Comparison of ENCODE assay signal across 8 cellular contexts in the genomic region with DNA sequence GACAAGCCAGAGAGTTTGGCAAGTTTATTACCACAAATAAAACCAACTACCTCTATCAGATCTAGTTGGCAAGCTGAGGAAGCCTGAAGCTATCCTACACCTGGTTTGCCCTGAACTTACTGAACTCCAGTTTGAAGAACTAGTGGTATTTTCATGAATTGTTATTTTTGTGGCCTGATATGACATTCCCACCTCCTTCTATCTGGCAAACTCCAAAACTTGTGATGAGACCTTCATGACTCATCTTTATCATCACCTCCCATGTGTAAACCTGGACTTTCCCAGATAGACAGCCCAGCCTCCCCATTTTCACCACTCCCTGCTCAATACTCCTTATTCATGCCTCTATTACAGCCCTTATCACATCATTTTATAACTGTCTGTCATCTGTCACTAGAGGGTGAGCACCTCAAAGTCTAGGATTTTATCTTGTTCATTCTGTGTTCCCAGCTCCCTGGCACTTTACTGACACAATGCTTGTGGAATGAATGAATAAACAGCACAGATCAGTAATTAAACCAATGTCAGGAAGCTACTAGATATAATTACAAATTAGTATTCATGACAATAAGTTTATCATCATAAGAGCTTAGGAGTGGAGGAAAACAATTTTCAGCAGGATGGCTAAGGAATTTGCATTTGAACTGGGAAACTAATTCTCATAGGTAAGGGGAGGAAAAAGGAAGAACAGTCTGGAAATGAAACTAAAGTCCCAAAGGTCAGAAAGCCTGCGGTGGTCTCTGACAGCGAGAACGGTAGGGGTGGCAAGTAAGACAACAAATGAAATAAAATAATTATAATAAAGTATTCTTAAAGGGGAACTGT. TPM values are rescaled to one million over a fixed set of nuclear protein-coding genes. Genes with fewer than 3 reads are reported as not detected.
DNase-seq lines count a peak whose midpoint lies in the region; ATAC-seq and TF ChIP-seq lines count a peak whose summit lies in the region.

No MANE protein-coding gene starts in this region.

- H3K27me3 Mint-ChIP-seq in T-cell, result no peaks in the 10 kb centered on the region
- H3K27me3 Mint-ChIP-seq in T-helper 17 cell, result no peaks in the 10 kb centered on the region

- peak overlapping the region; percentile 40 to 50 for H3K27ac Mint-ChIP-seq in T-cell
- no peak overlapping the region for H3K27ac Mint-ChIP-seq in T-helper 17 cell

- H3K4me3 ChIP-seq in foreskin fibroblast (ENCODE audit: low read depth in 1 of 2, low read length in 2 of 2), result no peak overlapping the region
- H3K4me3 ChIP-seq in upper lobe of right lung, result no peak overlapping the region

- DNase-seq in left ventricle myocardium superior (no peak), Right ventricle myocardium inferior (ENCODE audit: missing footprints) (no peak), T-cell (no peak), foreskin fibroblast (peak; percentile 64 to 78), upper lobe of right lung (no peak), T-helper 17 cell (no peak)

- ATAC-seq in left ventricle myocardium superior, result peak; percentile 15
- no peak for ATAC-seq in Right ventricle myocardium inferior
- no peak for ATAC-seq in T-cell (replicated peaks in 1 of 4)
- no peak for ATAC-seq in upper lobe of right lung
- ATAC-seq in HG03439 (IDR thresholded peaks at IDR 0.05; ENCODE audit: unreplicated experiment), result no peak
- no peak for ATAC-seq in HG02981 (IDR thresholded peaks at IDR 0.05; ENCODE audit: unreplicated experiment)
- no peak for ATAC-seq in T-helper 17 cell

- H3K4me1 Mint-ChIP-seq in T-cell (peaks cover 0 to 12% (median 10%) of the 10 kb centered on the region in 3 donors), T-helper 17 cell (peaks cover 13% of the 10 kb centered on the region)

- peak overlapping the region in 1 of 3 donors; percentile 4 for H3K4me3 Mint-ChIP-seq in T-cell
- H3K4me3 Mint-ChIP-seq in T-helper 17 cell, result no peak overlapping the region

- no peaks in the 10 kb centered on the region for H3K36me3 Mint-ChIP-seq in T-cell
- no peaks in the 10 kb centered on the region for H3K36me3 Mint-ChIP-seq in T-helper 17 cell (ENCODE audit: low read depth)

- H3K36me3 ChIP-seq in upper lobe of right lung, result no peaks in the 10 kb centered on the region

- no peak for TF ChIP-seq CTCF in foreskin fibroblast (IDR thresholded peaks at IDR 0.05; ENCODE audit: low read depth, low read length)
- no peak for TF ChIP-seq CTCF in upper lobe of right lung (IDR thresholded peaks at IDR 0.05)

- CTCF ChIA-PET in T-cell (lab: Charles Lee), result interaction anchor here (0.6 to 3.1 kb wide), 51 partner anchors 9 to 287 kb away, joined by 3 to 34 read pairs (median 4); partner anchors contain the start of genes EPM2AIP1 (in 1 of the 2), LRRFIP2 (in 1 of the 2), MLH1 (in 1 of the 2) and TRANK1 (in 1 of the 2)

- H3K27ac ChIP-seq in upper lobe of right lung, result peak overlapping the region; percentile 7

- H3K9me3 Mint-ChIP-seq in T-cell, result no peaks in the 10 kb centered on the region

- H3K9me3 ChIP-seq in upper lobe of right lung (no peaks in the 10 kb centered on the region), T-helper 17 cell (ENCODE audit: control insufficient read depth, low read length, poor library complexity, severe bottlenecking) (no peaks in the 10 kb centered on the region)

- intact Hi-C loops in left ventricle myocardium superior (cut with micrococcal nuclease), result no loop called here
- intact Hi-C loops in Right ventricle myocardium inferior (cut with DNase I), result loop anchor here (2.0 kb wide), 1 partner anchor 229 kb away; no protein-coding TSS in a partner anchor
- intact Hi-C loops in upper lobe of right lung (cut with DNase I), result loop anchor here (10.0 kb wide), 1 partner anchor 223 kb away; no protein-coding TSS in a partner anchor

- no peaks in the 10 kb centered on the region for H3K27me3 ChIP-seq in upper lobe of right lung

- H3K4me1 ChIP-seq in upper lobe of right lung, result no peaks in the 10 kb centered on the region

- POLR2A ChIA-PET in T-cell (lab: Charles Lee), result interaction anchor here (0.9 to 1.4 kb wide), 2 partner anchors 34 to 35 kb away, joined by 4 to 5 read pairs; partner anchors contain the start of genes EPM2AIP1 (in 1 of the 2) and MLH1 (in 1 of the 2)

RNA-seq across cellular contexts. Expression of gene TRANK1, which starts 13.2 kb away (rescaled TPM):
- total RNA-seq in left ventricle myocardium superior (6.6 TPM), Right ventricle myocardium inferior (5.7 TPM), T-cell (100 to 1,000 TPM in 3 of 5 donors, 10 to 100 TPM in 2; 96.0 to 160 (median 127) TPM), upper lobe of right lung (38.5 TPM), T-helper 17 cell (10 to 100 TPM; 64.7 to 89.7 TPM)

RNA-seq across cellular contexts. Expression of gene EPM2AIP1, which starts 34.9 kb away (rescaled TPM):
- 19.1 TPM for total RNA-seq in left ventricle myocardium superior
- 19.8 TPM for total RNA-seq in Right ventricle myocardium inferior
- total RNA-seq in T-cell, result 10 to 100 TPM; 27.0 to 36.3 (median 29.3) TPM
- 20.1 TPM for total RNA-seq in upper lobe of right lung
- 10 to 100 TPM; 31.8 to 32.9 TPM for total RNA-seq in T-helper 17 cell

RNA-seq across cellular contexts. Expression of gene MLH1, which starts 35.2 kb away (rescaled TPM):
- total RNA-seq in left ventricle myocardium superior (38.8 TPM), Right ventricle myocardium inferior (49.3 TPM), T-cell (10 to 100 TPM; 24.7 to 32.4 (median 28.6) TPM), upper lobe of right lung (31.3 TPM), T-helper 17 cell (10 to 100 TPM; 25.7 to 27.7 TPM)

Comparison
In these comparisons a context has a peak if more than half of its experiments do, and no peak if none do; other contexts are left out.
1. DNase-seq: peak in foreskin fibroblast (2 of 2); none in left ventricle myocardium superior (single experiment), Right ventricle myocardium inferior (single experiment), T-cell (0 of 34), upper lobe of right lung (single experiment) and T-helper 17 cell (0 of 3).